27 cellular contexts compared by ENCODE assay signal in genomic region chr10:9869777-9870176, GRCh38.
"Had no signal": no experiment of that assay in that cellular context is flagged by ENCODE, and none has a peak within 500 bp of the region (broad histone marks: within the 10 kb centered on the region; RNA-seq: fewer than 3 reads in every experiment).

No MANE protein-coding gene starts in this region.

- DNase-seq: activated CD4-positive, alpha-beta memory T cell treated with anti-CD3 and anti-CD28 coated beads for 36 hours; activated CD4-positive, alpha-beta T cell treated with anti-CD3 and anti-CD28 coated beads, Interleukin-2, amount 10 ng/mL, durations not matched to agents 7 days and 5 days; activated CD4-positive, CD25-positive, alpha-beta regulatory T cell; activated CD8-positive, alpha-beta memory T cell treated with anti-CD3 and anti-CD28 coated beads for 24 hours; activated effector memory CD4-positive, alpha-beta T cell treated with anti-CD3 and anti-CD28 coated beads, Interleukin-2, amount 50 U/mL, for 16 hours; activated naive CD4-positive, alpha-beta T cell treated with Interleukin-2 at 50 U/mL for 16 hours; activated naive CD8-positive, alpha-beta T cell treated with anti-CD3 and anti-CD28 coated beads, Interleukin-2, amount 50 U/mL, for 24 hours; activated T-cell treated with anti-CD3 and anti-CD28 coated beads, Interleukin-2, amount 50 U/mL, for 4 hours; amniotic stem cell; body of pancreas; NCI-H1048; NCI-H146; NCI-H1930; NCI-H2171; NCI-H2227 treated with DMSO at 0.1 percent for 48 hours; NCI-H510A treated with DMSO at 0.1 percent for 48 hours; NCI-H69; NK-92 treated with Interleukin-12 subunit alpha and Interleukin-12 subunit beta, amount 100 ng/mL, for 24 hours; Peyer's patch; Right ventricle myocardium superior; SK-N-SH; T-helper 1 cell had no signal

- H3K9me3 Mint-ChIP-seq: activated CD4-positive, alpha-beta memory T cell treated with anti-CD3 and anti-CD28 coated beads for 36 hours; activated CD4-positive, alpha-beta T cell treated with anti-CD3 and anti-CD28 coated beads, Interleukin-2, amount 10 ng/mL, durations not matched to agents 7 days and 5 days; activated naive CD4-positive, alpha-beta T cell treated with anti-CD3 and anti-CD28 coated beads, Interleukin-2, amount 50 U/mL, for 72 hours; activated naive CD8-positive, alpha-beta T cell treated with anti-CD3 and anti-CD28 coated beads, Interleukin-2, amount 50 U/mL, for 24 hours; activated T-cell treated with anti-CD3 and anti-CD28 coated beads, Interleukin-2, amount 50 U/mL, for 4 hours had no signal

- H3K9me3 ChIP-seq: ascending aorta, body of pancreas, Peyer's patch, SJCRH30, SK-N-SH had no signal

- H3K4me3 Mint-ChIP-seq: activated CD4-positive, alpha-beta memory T cell treated with anti-CD3 and anti-CD28 coated beads for 36 hours; activated CD4-positive, alpha-beta T cell treated with anti-CD3 and anti-CD28 coated beads, Interleukin-2, amount 10 ng/mL, durations not matched to agents 7 days and 5 days; activated naive CD8-positive, alpha-beta T cell treated with anti-CD3 and anti-CD28 coated beads, Interleukin-2, amount 50 U/mL, for 24 hours; activated T-cell treated with anti-CD3 and anti-CD28 coated beads, Interleukin-2, amount 50 U/mL, for 4 hours had no signal

- H3K9ac ChIP-seq: SK-N-SH had no signal

- H3K4me1 ChIP-seq: ascending aorta, body of pancreas, Peyer's patch, SJCRH30 had no signal

- H3K4me1 Mint-ChIP-seq: activated CD4-positive, alpha-beta T cell treated with anti-CD3 and anti-CD28 coated beads, Interleukin-2, amount 10 ng/mL, durations not matched to agents 7 days and 5 days; activated naive CD8-positive, alpha-beta T cell treated with anti-CD3 and anti-CD28 coated beads, Interleukin-2, amount 50 U/mL, for 24 hours had no signal

- H3K27me3 ChIP-seq: ascending aorta, body of pancreas, Peyer's patch, SJCRH30 had no signal

- H3K4me3 ChIP-seq: ascending aorta, body of pancreas, Peyer's patch, SJCRH30 had no signal

- H3K27ac Mint-ChIP-seq: activated CD4-positive, alpha-beta memory T cell treated with anti-CD3 and anti-CD28 coated beads for 36 hours; activated CD4-positive, alpha-beta T cell treated with anti-CD3 and anti-CD28 coated beads, Interleukin-2, amount 10 ng/mL, durations not matched to agents 7 days and 5 days; activated naive CD4-positive, alpha-beta T cell treated with anti-CD3 and anti-CD28 coated beads, Interleukin-2, amount 50 U/mL, for 72 hours; activated naive CD8-positive, alpha-beta T cell treated with anti-CD3 and anti-CD28 coated beads, Interleukin-2, amount 50 U/mL, for 24 hours had no signal

- H3K36me3 ChIP-seq: ascending aorta, Peyer's patch, SJCRH30 had no signal

- H3K36me3 Mint-ChIP-seq: activated CD4-positive, alpha-beta memory T cell treated with anti-CD3 and anti-CD28 coated beads for 36 hours; activated naive CD4-positive, alpha-beta T cell treated with anti-CD3 and anti-CD28 coated beads, Interleukin-2, amount 50 U/mL, for 72 hours had no signal

- ATAC-seq: activated naive CD4-positive, alpha-beta T cell treated with anti-CD3 and anti-CD28 coated beads, Interleukin-2, amount 50 U/mL, for 72 hours; activated naive CD8-positive, alpha-beta T cell treated with anti-CD3 and anti-CD28 coated beads, Interleukin-2, amount 50 U/mL, for 24 hours; activated T-cell treated with anti-CD3 and anti-CD28 coated beads, Interleukin-2, amount 50 U/mL, for 4 hours; body of pancreas had no signal

- H3K27me3 Mint-ChIP-seq: activated CD4-positive, alpha-beta T cell treated with anti-CD3 and anti-CD28 coated beads, Interleukin-2, amount 10 ng/mL, durations not matched to agents 7 days and 5 days had no signal

- H3K27ac ChIP-seq: ascending aorta, body of pancreas, Peyer's patch, RWPE1, SJCRH30, VCaP had no signal

- H3K9me2 ChIP-seq: SK-N-SH had no signal

- H3K4me2 ChIP-seq: SK-N-SH had no signal
